ENCODE assay signal across 12 cellular contexts in genomic region chr10:17872191-17873091, GRCh38.
DNase-seq lines count a peak whose midpoint lies in the region; ATAC-seq and TF ChIP-seq lines count a peak whose summit lies in the region.
"Had no signal": no experiment of that assay in that cellular context is flagged by ENCODE, and none has a peak within 500 bp of the region (broad histone marks: within the 10 kb centered on the region; RNA-seq: fewer than 3 reads in every experiment).

No MANE protein-coding gene starts in this region.

- H3K9me3 ChIP-seq in OCI-LY3 (ENCODE audit: insufficient read depth, low read length), result peaks cover 18% of the 10 kb centered on the region
- no peaks in the 10 kb centered on the region for H3K9me3 ChIP-seq in fibroblast of lung (ENCODE audit: control insufficient read depth, insufficient read depth, low read depth, low read length)
- H3K9me3 ChIP-seq: prostate gland, upper lobe of left lung had no signal

- H3K27ac Mint-ChIP-seq in natural killer cell, result no peak overlapping the region
- no peak overlapping the region for H3K27ac Mint-ChIP-seq in natural killer cell treated with Interleukin-12 subunit alpha and Interleukin-12 subunit beta and Interleukin-15 and Interleukin-18, amount 100 ng/mL, for 72 hours
- H3K27ac Mint-ChIP-seq: activated naive CD8-positive, alpha-beta T cell treated with anti-CD3 and anti-CD28 coated beads, Interleukin-2, amount 10 ng/mL, durations not matched to agents 7 days and 5 days had no signal

- peak in 2 of 3 donors; percentile 41 to 46 for ATAC-seq in natural killer cell
- ATAC-seq in natural killer cell treated with Interleukin-12 subunit alpha and Interleukin-12 subunit beta and Interleukin-15 and Interleukin-18, amount 100 ng/mL, for 72 hours, result no peak
- ATAC-seq in HG03139 (IDR thresholded peaks at IDR 0.05; ENCODE audit: unreplicated experiment), result no peak
- ATAC-seq in HG03571 (IDR thresholded peaks at IDR 0.05; ENCODE audit: unreplicated experiment), result no peak
- ATAC-seq in GM19463 (IDR thresholded peaks at IDR 0.05; ENCODE audit: unreplicated experiment), result no peak
- ATAC-seq in GM21515 (IDR thresholded peaks at IDR 0.05; ENCODE audit: unreplicated experiment), result no peak

- no peak overlapping the region for H3K9ac ChIP-seq in OCI-LY3 (ENCODE audit: low read length)
- H3K9ac ChIP-seq in fibroblast of lung (ENCODE audit: insufficient read depth, low read length), result no peak overlapping the region

- H3K4me2 ChIP-seq in OCI-LY3 (ENCODE audit: low read length) (peak overlapping the region; percentile 0; the same call in 1 of the 2 replicates), fibroblast of lung (ENCODE audit: extremely low read depth, insufficient read depth, low read length) (no peak overlapping the region)

- H3K27me3 ChIP-seq in OCI-LY3 (ENCODE audit: low read depth, low read length) (no peaks in the 10 kb centered on the region), fibroblast of lung (ENCODE audit: control insufficient read depth, insufficient read depth, low read length) (peaks cover 6% of the 10 kb centered on the region)
- H3K27me3 ChIP-seq: upper lobe of left lung had no signal

- DNase-seq in natural killer cell (no peak), fibroblast of lung (ENCODE audit: low read depth in 2 of 2) (peak; percentile 10 to 31)
- no peak for DNase-seq in natural killer cell treated with Interleukin-12 subunit alpha and Interleukin-12 subunit beta and Interleukin-15 and Interleukin-18, amount 100 ng/mL, for 72 hours (ENCODE audit: low spot score)
- DNase-seq: activated naive CD8-positive, alpha-beta T cell treated with anti-CD3 and anti-CD28 coated beads, Interleukin-2, amount 10 ng/mL, durations not matched to agents 7 days and 5 days; NCI-H2029 treated with DMSO at 0.1 percent for 48 hours; upper lobe of left lung had no signal

- H3K9me3 Mint-ChIP-seq in natural killer cell, result no peaks in the 10 kb centered on the region
- H3K9me3 Mint-ChIP-seq in natural killer cell treated with Interleukin-12 subunit alpha and Interleukin-12 subunit beta and Interleukin-15 and Interleukin-18, amount 100 ng/mL, for 72 hours, result no peaks in the 10 kb centered on the region
- H3K9me3 Mint-ChIP-seq: activated naive CD8-positive, alpha-beta T cell treated with anti-CD3 and anti-CD28 coated beads, Interleukin-2, amount 10 ng/mL, durations not matched to agents 7 days and 5 days had no signal

- H3K4me1 ChIP-seq in OCI-LY3 (ENCODE audit: low read length) (peaks cover 26% of the 10 kb centered on the region), fibroblast of lung (ENCODE audit: control insufficient read depth, extremely low read depth, insufficient read depth, low read length) (no peaks in the 10 kb centered on the region)
- H3K4me1 ChIP-seq: prostate gland, upper lobe of left lung had no signal

- H2AFZ ChIP-seq in OCI-LY3 (ENCODE audit: low read depth, low read length) (no peak overlapping the region), fibroblast of lung (ENCODE audit: low read length) (no peak overlapping the region)

- TF ChIP-seq CTCF in natural killer cell (IDR thresholded peaks at IDR 0.05) (peak; percentile 57), OCI-LY3 (IDR thresholded peaks at IDR 0.05; ENCODE audit: low read depth, low read length) (peak; percentile 75), fibroblast of lung (conservative IDR thresholded peaks at IDR 0.05 in 1 of 2, IDR thresholded peaks at IDR 0.05 in 1 of 2; ENCODE audit: low read depth in 1 of 2, low read length in 2 of 2) (peak; percentile 18 to 36)

- no peaks in the 10 kb centered on the region for H3K79me2 ChIP-seq in OCI-LY3 (ENCODE audit: low read length)
- no peaks in the 10 kb centered on the region for H3K79me2 ChIP-seq in fibroblast of lung (ENCODE audit: control insufficient read depth, insufficient read depth, low read length)

- H3K27ac ChIP-seq in OCI-LY3 (ENCODE audit: low read length) (no peak overlapping the region), fibroblast of lung (ENCODE audit: insufficient read depth, low read length) (no peak overlapping the region)
- H3K27ac ChIP-seq: prostate gland, upper lobe of left lung had no signal

- H3K36me3 ChIP-seq in OCI-LY3 (replicated peaks; ENCODE audit: low read depth, low read length), result peaks cover 24% of the 10 kb centered on the region
- H3K36me3 ChIP-seq in fibroblast of lung (ENCODE audit: control insufficient read depth, insufficient read depth, low read length), result no peaks in the 10 kb centered on the region
- H3K36me3 ChIP-seq: prostate gland, upper lobe of left lung had no signal

- H4K20me1 ChIP-seq in OCI-LY3 (ENCODE audit: insufficient read depth, low read length) (no peaks in the 10 kb centered on the region), fibroblast of lung (ENCODE audit: control insufficient read depth, extremely low read depth, insufficient read depth, low read length) (no peaks in the 10 kb centered on the region)

- H3K4me3 Mint-ChIP-seq in natural killer cell, result no peak overlapping the region
- no peak overlapping the region for H3K4me3 Mint-ChIP-seq in natural killer cell treated with Interleukin-12 subunit alpha and Interleukin-12 subunit beta and Interleukin-15 and Interleukin-18, amount 100 ng/mL, for 72 hours
- H3K4me3 Mint-ChIP-seq: activated naive CD8-positive, alpha-beta T cell treated with anti-CD3 and anti-CD28 coated beads, Interleukin-2, amount 10 ng/mL, durations not matched to agents 7 days and 5 days had no signal

- H3K27me3 Mint-ChIP-seq in natural killer cell (ENCODE audit: low read depth in 2 of 2), result no peaks in the 10 kb centered on the region
- H3K27me3 Mint-ChIP-seq in natural killer cell treated with Interleukin-12 subunit alpha and Interleukin-12 subunit beta and Interleukin-15 and Interleukin-18, amount 100 ng/mL, for 72 hours, result peaks cover 2 to 9% of the 10 kb centered on the region in 2 donors

- no peaks in the 10 kb centered on the region for H3K36me3 Mint-ChIP-seq in natural killer cell
- H3K36me3 Mint-ChIP-seq in natural killer cell treated with Interleukin-12 subunit alpha and Interleukin-12 subunit beta and Interleukin-15 and Interleukin-18, amount 100 ng/mL, for 72 hours, result no peaks in the 10 kb centered on the region
- H3K36me3 Mint-ChIP-seq: activated naive CD8-positive, alpha-beta T cell treated with anti-CD3 and anti-CD28 coated beads, Interleukin-2, amount 10 ng/mL, durations not matched to agents 7 days and 5 days had no signal

- intact Hi-C loops in natural killer cell (cut with micrococcal nuclease), result loop anchor here (1.0 kb wide), 2 partner anchors 25 to 265 kb away; no protein-coding TSS in a partner anchor

- peaks cover 6% of the 10 kb centered on the region in 2 donors for H3K4me1 Mint-ChIP-seq in natural killer cell
- H3K4me1 Mint-ChIP-seq in natural killer cell treated with Interleukin-12 subunit alpha and Interleukin-12 subunit beta and Interleukin-15 and Interleukin-18, amount 100 ng/mL, for 72 hours (ENCODE audit: low read depth in 2 of 2), result no peaks in the 10 kb centered on the region
- H3K4me1 Mint-ChIP-seq: activated naive CD8-positive, alpha-beta T cell treated with anti-CD3 and anti-CD28 coated beads, Interleukin-2, amount 10 ng/mL, durations not matched to agents 7 days and 5 days had no signal

- H3K4me3 ChIP-seq in OCI-LY3 (ENCODE audit: low read length), result no peak overlapping the region
- H3K4me3 ChIP-seq in fibroblast of lung (replicated peaks in 1 of 4; ENCODE audit: control extremely low read depth in 1 of 4, insufficient read depth in 1 of 4, low read depth in 3 of 4, low read length in 4 of 4), result no peak overlapping the region
- H3K4me3 ChIP-seq: prostate gland, upper lobe of left lung had no signal

Comparison
In these comparisons a context has a peak if more than half of its experiments do, and no peak if none do; other contexts are left out.
1. ATAC-seq: peak in natural killer cell (2 of 3); none in natural killer cell treated with Interleukin-12 subunit alpha and Interleukin-12 subunit beta and Interleukin-15 and Interleukin-18, amount 100 ng/mL, for 72 hours (0 of 2), HG03139 (single experiment), HG03571 (single experiment), GM19463 (single experiment) and GM21515 (single experiment).
2. DNase-seq: peak in fibroblast of lung (2 of 2); none in natural killer cell (single experiment) and natural killer cell treated with Interleukin-12 subunit alpha and Interleukin-12 subunit beta and Interleukin-15 and Interleukin-18, amount 100 ng/mL, for 72 hours (single experiment).
3. Peak in every context shown above with its lines, with median percentiles within 50 percentile points of each other: CTCF ChIP-seq.